ENCODE assay signal across 22 cellular contexts in the genomic region with DNA sequence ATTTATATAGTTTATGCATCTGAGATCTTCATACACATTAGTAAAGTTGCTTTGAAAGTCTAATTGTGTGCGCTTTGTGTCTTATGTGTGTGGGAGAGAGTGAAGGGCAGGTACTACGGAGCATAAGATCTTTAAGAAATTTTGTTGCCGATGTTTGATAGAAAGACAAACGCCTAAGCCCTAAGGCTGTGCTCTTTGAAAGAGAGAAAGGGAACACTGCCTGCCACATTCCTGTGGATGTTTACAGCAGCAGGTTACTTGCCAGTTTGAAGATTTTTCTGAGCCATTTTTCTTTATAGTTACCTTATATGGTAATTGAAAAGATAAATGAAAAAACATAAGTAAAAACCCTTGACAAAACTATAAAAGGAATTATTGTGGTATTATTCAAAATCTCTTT.
"Had no signal": no experiment of that assay in that cellular context is flagged by ENCODE, and none has a peak within 500 bp of the region (broad histone marks: within the 10 kb centered on the region; RNA-seq: fewer than 3 reads in every experiment).

No MANE protein-coding gene starts in this region.

- H3K4me3 ChIP-seq: colonic mucosa, heart right ventricle, mucosa of descending colon, pancreas, thyroid gland had no signal

- H3K27ac ChIP-seq: brain microvascular endothelial cell, colonic mucosa, heart right ventricle, pancreas, thyroid gland had no signal

- H3K27me3 Mint-ChIP-seq: activated CD4-positive, alpha-beta T cell treated with anti-CD3 and anti-CD28 coated beads, Interleukin-2, amount 10 ng/mL, durations not matched to agents 24 days and 14 days; activated CD8-positive, alpha-beta T cell treated with anti-CD3 and anti-CD28 coated beads for 36 hours; activated naive CD8-positive, alpha-beta T cell treated with anti-CD3 and anti-CD28 coated beads, Interleukin-2, amount 10 ng/mL, durations not matched to agents 7 days and 5 days; activated T-cell treated with anti-CD3 and anti-CD28 coated beads, Interleukin-2, amount 50 U/mL, for 24 hours; naive B cell; stimulated activated naive B cell treated with anti-CD40 and anti-IgM and Interleukin-4, amounts not matched to agents 10 μg/mL and 1 μg/mL and 100 μg/mL, for 72 hours had no signal

- H3K9me3 Mint-ChIP-seq: activated CD4-positive, alpha-beta T cell treated with anti-CD3 and anti-CD28 coated beads, Interleukin-2, amount 10 ng/mL, durations not matched to agents 24 days and 14 days; activated CD8-positive, alpha-beta T cell treated with anti-CD3 and anti-CD28 coated beads for 36 hours; activated naive CD8-positive, alpha-beta T cell treated with anti-CD3 and anti-CD28 coated beads, Interleukin-2, amount 10 ng/mL, durations not matched to agents 7 days and 5 days; activated T-cell treated with anti-CD3 and anti-CD28 coated beads, Interleukin-2, amount 50 U/mL, for 24 hours; activated T-helper 2 cell treated with anti-CD3 and anti-CD28 coated beads, Interferon-gamma antibody, Interleukin-2, Interleukin-4, amounts not matched to agents 10 μg/mL and 5 μg/mL and 100 μg/mL, durations not matched to agents 14 hours and 24 hours and 36 hours; immature natural killer cell; naive B cell; stimulated activated naive B cell treated with anti-CD40 and anti-IgM and Interleukin-4, amounts not matched to agents 10 μg/mL and 1 μg/mL and 100 μg/mL, for 72 hours had no signal

- H3K36me3 ChIP-seq: colonic mucosa had no signal

- H3K27me3 ChIP-seq: brain microvascular endothelial cell, colonic mucosa, heart right ventricle, pancreas, thyroid gland had no signal

- H3K4me3 Mint-ChIP-seq: activated CD4-positive, alpha-beta T cell treated with anti-CD3 and anti-CD28 coated beads, Interleukin-2, amount 10 ng/mL, durations not matched to agents 24 days and 14 days; activated CD8-positive, alpha-beta T cell treated with anti-CD3 and anti-CD28 coated beads for 36 hours; activated naive CD8-positive, alpha-beta T cell treated with anti-CD3 and anti-CD28 coated beads, Interleukin-2, amount 10 ng/mL, durations not matched to agents 7 days and 5 days; activated T-cell treated with anti-CD3 and anti-CD28 coated beads, Interleukin-2, amount 50 U/mL, for 24 hours; immature natural killer cell; naive B cell; stimulated activated naive B cell treated with anti-CD40 and anti-IgM and Interleukin-4, amounts not matched to agents 10 μg/mL and 1 μg/mL and 100 μg/mL, for 72 hours had no signal

- H3K27ac Mint-ChIP-seq: activated CD4-positive, alpha-beta T cell treated with anti-CD3 and anti-CD28 coated beads, Interleukin-2, amount 10 ng/mL, durations not matched to agents 24 days and 14 days; activated CD8-positive, alpha-beta T cell treated with anti-CD3 and anti-CD28 coated beads for 36 hours; activated naive CD8-positive, alpha-beta T cell treated with anti-CD3 and anti-CD28 coated beads, Interleukin-2, amount 10 ng/mL, durations not matched to agents 7 days and 5 days; activated T-cell treated with anti-CD3 and anti-CD28 coated beads, Interleukin-2, amount 50 U/mL, for 24 hours; activated T-helper 2 cell treated with anti-CD3 and anti-CD28 coated beads, Interferon-gamma antibody, Interleukin-2, Interleukin-4, amounts not matched to agents 10 μg/mL and 5 μg/mL and 100 μg/mL, durations not matched to agents 14 hours and 24 hours and 36 hours; immature natural killer cell; naive B cell; stimulated activated naive B cell treated with anti-CD40 and anti-IgM and Interleukin-4, amounts not matched to agents 10 μg/mL and 1 μg/mL and 100 μg/mL, for 72 hours had no signal

- H3K4me1 Mint-ChIP-seq: activated CD4-positive, alpha-beta T cell treated with anti-CD3 and anti-CD28 coated beads, Interleukin-2, amount 10 ng/mL, durations not matched to agents 24 days and 14 days; immature natural killer cell; naive B cell; stimulated activated naive B cell treated with anti-CD40 and anti-IgM and Interleukin-4, amounts not matched to agents 10 μg/mL and 1 μg/mL and 100 μg/mL, for 72 hours had no signal

- H3K9me3 ChIP-seq: colonic mucosa, heart right ventricle, mucosa of descending colon, pancreas, thyroid gland had no signal

- DNase-seq: activated CD4-positive, alpha-beta T cell treated with anti-CD3 and anti-CD28 coated beads, Interleukin-2, amount 10 ng/mL, durations not matched to agents 24 days and 14 days; activated CD8-positive, alpha-beta T cell treated with anti-CD3 and anti-CD28 coated beads for 36 hours; activated naive CD4-positive, alpha-beta T cell treated with Interleukin-2 at 50 U/mL for 16 hours; activated naive CD8-positive, alpha-beta T cell treated with anti-CD3 and anti-CD28 coated beads, Interleukin-2, amount 10 ng/mL, durations not matched to agents 7 days and 5 days; activated T-cell treated with anti-CD3 and anti-CD28 coated beads, Interleukin-2, amount 50 U/mL, for 24 hours; amygdala; brain microvascular endothelial cell; central memory CD4-positive, alpha-beta T cell; colonic mucosa; erythroblast; heart right ventricle; immature natural killer cell; left ventricle myocardium superior; mucosa of descending colon; naive B cell; pancreas; stimulated activated naive B cell treated with anti-CD40 and anti-IgM and Interleukin-4, amounts not matched to agents 10 μg/mL and 1 μg/mL and 100 μg/mL, for 72 hours; T-helper 1 cell; T-helper 9 cell; thyroid gland had no signal

- H3K4me1 ChIP-seq: colonic mucosa, heart right ventricle, thyroid gland had no signal

- ATAC-seq: activated CD8-positive, alpha-beta T cell treated with anti-CD3 and anti-CD28 coated beads for 36 hours; heart right ventricle; left ventricle myocardium superior; mucosa of descending colon; pancreas; sciatic nerve; stimulated activated naive B cell treated with anti-CD40 and anti-IgM and Interleukin-4, amounts not matched to agents 10 μg/mL and 1 μg/mL and 100 μg/mL, for 72 hours had no signal
